Comparison of ENCODE assay signal across 8 cellular contexts in the genomic region with DNA sequence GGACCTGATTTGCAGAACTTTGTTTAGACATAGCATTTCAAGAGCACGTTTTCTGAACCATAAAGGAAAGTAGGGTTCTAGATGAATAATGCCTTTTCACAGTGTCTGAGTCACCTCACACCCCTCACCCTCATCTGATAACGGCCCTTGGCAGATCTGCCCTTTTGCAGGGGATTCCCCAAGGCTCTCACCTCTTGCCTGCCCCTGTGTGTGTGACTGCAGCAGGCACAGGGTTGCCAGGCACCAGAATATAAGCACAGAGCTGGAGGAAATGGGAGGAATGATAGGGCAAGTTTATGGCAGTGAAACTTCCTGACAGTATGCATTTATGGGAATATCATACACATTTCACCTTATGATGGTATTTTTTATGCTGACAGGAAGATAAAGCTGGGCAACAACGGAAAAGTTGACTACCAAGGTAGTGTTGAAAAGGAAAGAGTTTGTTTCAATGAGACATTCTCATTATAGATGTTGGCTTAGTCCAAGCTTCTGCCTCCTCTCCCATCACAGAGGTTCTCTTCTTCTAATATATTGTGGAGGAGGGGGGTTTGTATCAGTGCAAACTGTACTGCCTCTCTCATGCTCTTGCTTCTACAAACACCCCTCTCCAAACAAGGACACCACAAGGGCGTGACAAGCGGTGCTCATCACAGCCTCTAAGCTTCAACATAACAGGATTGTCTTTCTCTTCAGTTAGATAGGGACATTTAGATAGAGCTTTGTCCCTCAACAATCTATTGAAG.
DNase-seq lines count a peak whose midpoint lies in the region; ATAC-seq, FAIRE-seq and TF ChIP-seq lines count a peak whose summit lies in the region.

No MANE protein-coding gene starts in this region.

- TF ChIP-seq RAD21 in GM12878 (IDR thresholded peaks at IDR 0.05; ENCODE audit: insufficient read depth, low read depth, low read length), result no peak

- ATAC-seq in GM21717 (IDR thresholded peaks at IDR 0.05; ENCODE audit: unreplicated experiment) (peak; percentile 70), GM12878 (peak; percentile 71)

- POLR2A ChIA-PET in GM12878 (lab: Charles Lee), result interaction anchor here (0.5 kb wide), 1 partner anchor 429 kb away, joined by 9 read pairs; no protein-coding TSS in a partner anchor
- POLR2A ChIA-PET in GM10248 (lab: Yijun Ruan, JAX), result interaction anchor here (1.0 kb wide), 1 partner anchor 15 kb away, joined by 3 read pairs; no protein-coding TSS in a partner anchor

- WGBS in GM12878 (ENCODE audit: insufficient coverage, insufficient replicate concordance, low lambda C conversion rate, missing lambda C conversion rate), result 23% methylated on average over 5 of the region's 5 CpGs

- no peaks in the 10 kb centered on the region for H3K79me2 ChIP-seq in GM12878 (ENCODE audit: control insufficient read depth, insufficient read depth, low read length)

- intact Hi-C loops in GM12878 (cut with micrococcal nuclease; ENCODE audit: unreplicated experiment), result no loop called here

- H4K20me1 ChIP-seq in GM12878 (ENCODE audit: control insufficient read depth, insufficient read depth), result no peaks in the 10 kb centered on the region

- no peaks in the 10 kb centered on the region for H3K4me1 ChIP-seq in GM12878 (ENCODE audit: control insufficient read depth, insufficient read depth, low read length)

- H3K27ac ChIP-seq in GM12878 (ENCODE audit: control insufficient read depth, insufficient read depth) (no peak overlapping the region), coronary artery (no peak overlapping the region)

- FAIRE-seq in GM12878 (lab: Jason Lieb, UNC), result no peak

- RAD21 ChIA-PET in GM12878 (lab: Charles Lee; ENCODE audit: unreplicated experiment), result interaction anchor here (1.9 to 2.0 kb wide), 2 partner anchors 81 to 458 kb away, joined by 4 to 5 read pairs; no protein-coding TSS in a partner anchor

- CTCF ChIA-PET in GM12878 (lab: Yijun Ruan, JAX) (interaction anchor here (0.5 to 1.4 kb wide), 4 partner anchors 8 to 458 kb away, joined by 3 to 5 read pairs (median 4); no protein-coding TSS in a partner anchor), GM10248 (lab: Yijun Ruan, JAX) (interaction anchor here (0.5 to 1.3 kb wide), 8 partner anchors 9 to 494 kb away, joined by 3 to 6 read pairs (median 3); no protein-coding TSS in a partner anchor)

- no peak overlapping the region for H3K9ac ChIP-seq in GM12878 (ENCODE audit: control insufficient read depth, insufficient read depth, low read length)

- H3K27me3 ChIP-seq in GM12878 (replicated peaks in 1 of 2; ENCODE audit: control insufficient read depth in 2 of 2, insufficient read depth in 2 of 2, low read length in 1 of 2), result peaks cover 0 to 7% of the 10 kb centered on the region in 2 experiments; a peak in 2 of 4 replicates

- no peak overlapping the region for H3K4me3 ChIP-seq in GM12878
- H3K4me3 ChIP-seq in coronary artery, result no peak overlapping the region

- TF ChIP-seq CTCF in GM12878 (IDR thresholded peaks at IDR 0.05 in 2 of 3, conservative IDR thresholded peaks at IDR 0.05 in 1 of 3; ENCODE audit: control insufficient read depth in 2 of 3, extremely low read depth in 1 of 3, insufficient read depth in 1 of 3, low read depth in 3 of 3, low read length in 3 of 3), result no peak
- no peak for TF ChIP-seq CTCF in coronary artery (IDR thresholded peaks at IDR 0.05)
- no peak for TF ChIP-seq CTCF in GM10248 (IDR thresholded peaks at IDR 0.05; ENCODE audit: control extremely low read depth, extremely low read depth, low read depth, missing control alignments)

- TF ChIP-seq EP300 in GM12878 (IDR thresholded peaks at IDR 0.05; ENCODE audit: borderline replicate concordance in 1 of 2, control insufficient read depth in 1 of 2, low read depth in 2 of 2, low read length in 2 of 2), result no peak

- SMC1A ChIA-PET in GM12878 (lab: Charles Lee; ENCODE audit: uncharacterized antibody, unreplicated experiment), result interaction anchor here (0.6 to 2.2 kb wide), 3 partner anchors 79 to 458 kb away, joined by 3 to 8 read pairs (median 4); no protein-coding TSS in a partner anchor

- no peaks in the 10 kb centered on the region for H3K36me3 ChIP-seq in GM12878 (ENCODE audit: control insufficient read depth in 2 of 2, insufficient read depth in 2 of 2, low read length in 1 of 2)

- H3K4me2 ChIP-seq in GM12878 (ENCODE audit: control insufficient read depth, insufficient read depth), result no peak overlapping the region

- H2AFZ ChIP-seq in GM12878 (ENCODE audit: control insufficient read depth, low read depth, low read length), result no peak overlapping the region

- H3K9me3 ChIP-seq in GM12878 (replicated peaks; ENCODE audit: control insufficient read depth, insufficient read depth, low read length), result no peaks in the 10 kb centered on the region

- no TSS peak for BruUV-seq in GM12878 (replicated peaks; lab: Mats Ljungman, UMichigan)

- peak; percentile 76 for DNase-seq in T-helper 22 cell (ENCODE audit: low read depth)
- DNase-seq in GM12878 (ENCODE audit: low read depth, low spot score), result no peak
- peak; percentile 75 for DNase-seq in stimulated activated CD4-positive, alpha-beta T cell treated with anti-CD3 and anti-CD28 coated beads, Interleukin-4, amount 100 ng/mL, for 1 hour
- no peak for DNase-seq in NCI-H446 (lab: John Stamatoyannopoulos, UW)
- DNase-seq in coronary artery (ENCODE audit: low spot score), result no peak
- DNase-seq in DMS153 treated with DMSO at 0.1 percent for 48 hours (lab: John Stamatoyannopoulos, UW; ENCODE audit: unreplicated experiment), result no peak
- no peak for DNase-seq in GM10248 (ENCODE audit: extremely low spot score)

- in situ Hi-C loops in GM12878 (cut with MboI), result loop anchor here (10.0 kb wide), 1 partner anchor 453 kb away; no protein-coding TSS in a partner anchor

- no peak for TF ChIP-seq POLR2A in GM12878 (IDR thresholded peaks at IDR 0.05; ENCODE audit: low read depth, low read length)

TF ChIP-seq in GM12878, 131 proteins besides CTCF, POLR2A, EP300 and RAD21:
- no peak for TF ChIP-seq ZZZ3 (IDR thresholded peaks at IDR 0.05; ENCODE audit: control insufficient read depth, insufficient read length, low read depth)
- peak in 1 of 2 experiments; percentile 20; a peak in 1 of 4 replicates for TF ChIP-seq BHLHE40 (IDR thresholded peaks at IDR 0.05; ENCODE audit: borderline replicate concordance in 1 of 2, low read depth in 2 of 2, low read length in 1 of 2)

Comparison
In these comparisons a context has a peak if more than half of its experiments do, and no peak if none do; other contexts are left out.
1. DNase-seq: peak in T-helper 22 cell (single experiment) and stimulated activated CD4-positive, alpha-beta T cell treated with anti-CD3 and anti-CD28 coated beads, Interleukin-4, amount 100 ng/mL, for 1 hour (single experiment); none in GM12878 (single experiment), NCI-H446 (0 of 2), coronary artery (single experiment), DMS153 treated with DMSO at 0.1 percent for 48 hours (single experiment) and GM10248 (single experiment).